In the genomic region with DNA sequence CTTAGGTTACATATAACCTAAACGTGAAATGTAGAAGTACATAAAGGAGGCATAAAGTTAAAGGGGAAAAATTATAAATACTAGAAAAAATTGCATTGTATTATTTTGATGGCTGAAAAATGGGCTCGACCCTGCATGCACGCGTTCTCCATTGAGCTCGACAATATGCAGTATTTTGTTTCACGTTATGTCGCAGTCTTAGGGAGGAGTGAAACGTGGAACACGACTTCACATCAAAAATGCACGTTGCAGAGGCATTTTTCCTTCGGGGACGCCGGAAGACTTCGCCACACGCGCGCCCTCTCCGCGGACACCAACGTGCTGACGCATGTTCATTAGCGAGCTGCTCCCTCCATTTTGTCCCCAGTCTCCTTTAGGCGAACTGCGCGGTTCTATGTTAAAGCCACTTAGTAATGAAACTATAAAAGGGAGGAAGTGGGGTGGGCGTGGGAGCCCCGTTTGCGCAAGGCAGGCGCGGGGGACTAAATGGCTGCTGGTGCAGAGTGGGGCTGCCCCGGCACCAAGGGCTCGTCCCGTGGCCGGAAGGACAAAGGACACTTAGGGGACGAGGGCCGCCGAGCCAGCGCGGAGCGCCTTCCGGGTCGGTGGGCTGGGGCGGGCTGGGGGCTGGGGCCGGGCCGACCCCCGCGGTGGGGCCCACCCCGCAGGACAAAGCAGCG, we compare ENCODE assay signal across 8 cellular contexts. TPM values are rescaled to one million over a fixed set of nuclear protein-coding genes. Genes with fewer than 3 reads are reported as not detected.
A peak's percentile ranks its signal among the peaks of the same experiment; 100 is the strongest.
DNase-seq lines count a peak whose midpoint lies in the region; ATAC-seq lines count a peak whose summit lies in the region.

No MANE protein-coding gene starts in this region.

- 0 out of 22 replicates have a peak, but pooled peaks cover 0 to 1% (median 0%) of the 10 kb centered on the region in 11 experiments for H3K9me3 ChIP-seq in BLaER1 treated with 17β-estradiol and CSF1 and Interleukin-3, amounts not matched to agents 10 nM and 100 nM (replicated peaks in 1 of 11)

- no peak overlapping the region for H2BK15ac ChIP-seq in mesendoderm (replicated peaks; ENCODE audit: low read depth)

- no peaks in the 10 kb centered on the region for H3K27me3 ChIP-seq in BLaER1 treated with 17β-estradiol and CSF1 and Interleukin-3, amounts not matched to agents 10 nM and 100 nM
- H3K27me3 ChIP-seq in mesendoderm (ENCODE audit: insufficient read depth, low read length, poor library complexity): no peaks in the 10 kb centered on the region

- H3K18ac ChIP-seq in mesendoderm (ENCODE audit: low read length): peak overlapping the region; percentile 98

- peak; percentile 68 for ATAC-seq in HG03432 (IDR thresholded peaks at IDR 0.05; ENCODE audit: unreplicated experiment)

- H3K4ac ChIP-seq in mesendoderm (ENCODE audit: low read depth, low read length): peak overlapping the region; percentile 83

- H2BK120ac ChIP-seq in mesendoderm (ENCODE audit: low read depth, low read length): no peak overlapping the region

- peak overlapping the region; percentile 94 for H2BK5ac ChIP-seq in mesendoderm (ENCODE audit: low read length)

- H3K56ac ChIP-seq in mesendoderm (ENCODE audit: low read length): peak overlapping the region; percentile 99

- peak overlapping the region; percentile 63 to 86 (median 76) for H3K4me3 ChIP-seq in BLaER1 treated with 17β-estradiol and CSF1 and Interleukin-3, amounts not matched to agents 10 nM and 100 nM
- peak overlapping the region; percentile 52 for H3K4me3 ChIP-seq in mesendoderm (ENCODE audit: low read length)

- WGBS in mesendoderm (ENCODE audit: extremely low coverage, insufficient coverage, low lambda C conversion rate): no CpG with 5 or more reads among the region's 49 CpGs

- H2AK5ac ChIP-seq in mesendoderm (ENCODE audit: low read length): no peak overlapping the region

- peak overlapping the region; percentile 94 to 100 (median 97) for H3K27ac ChIP-seq in BLaER1 treated with 17β-estradiol and CSF1 and Interleukin-3, amounts not matched to agents 10 nM and 100 nM
- H3K27ac ChIP-seq in mesendoderm (ENCODE audit: low read depth, low read length): peak overlapping the region; percentile 99

- H3K36me3 ChIP-seq in BLaER1 treated with 17β-estradiol and CSF1 and Interleukin-3, amounts not matched to agents 10 nM and 100 nM: peaks cover 7 to 22% (median 14%) of the 10 kb centered on the region in 11 experiments; a peak in 19 of 22 replicates
- no peaks in the 10 kb centered on the region for H3K36me3 ChIP-seq in mesendoderm (ENCODE audit: control insufficient read depth, insufficient read depth, low read length)

- DNase-seq in GM19238 (ENCODE audit: insufficient read length, low spot score) (peak; percentile 66), NCI-H526 treated with DMSO at 0.1 percent for 48 hours (lab: John Stamatoyannopoulos, UW) (peak; percentile 80), dermis microvascular lymphatic vessel endothelial cell (ENCODE audit: low read depth in 2 of 2) (peak; percentile 85 to 91), mesendoderm (no peak)
- DNase-seq in activated CD4-positive, alpha-beta T cell treated with anti-CD3 and anti-CD28 coated beads, Interleukin-2, amount 50 U/mL, for 1 hour: peak; percentile 79
- peak; percentile 85 for DNase-seq in stimulated activated CD8-positive, alpha-beta memory T cell treated with anti-CD3 and anti-CD28 coated beads, Interleukin-15, amount 100 ng/mL, for 48 hours (ENCODE audit: low read depth in 2 of 2)

- peak overlapping the region; percentile 99 for H4K5ac ChIP-seq in mesendoderm (ENCODE audit: low read length)

- H3K23ac ChIP-seq in mesendoderm (ENCODE audit: low read length): no peak overlapping the region

- peak overlapping the region; percentile 72 to 92 (median 81) for H3K4me2 ChIP-seq in BLaER1 treated with 17β-estradiol and CSF1 and Interleukin-3, amounts not matched to agents 10 nM and 100 nM
- H3K4me2 ChIP-seq in mesendoderm (ENCODE audit: low read length): peak overlapping the region; percentile 92

- H4K20me1 ChIP-seq in BLaER1 treated with 17β-estradiol and CSF1 and Interleukin-3, amounts not matched to agents 10 nM and 100 nM: peaks cover 0 to 29% (median 18%) of the 10 kb centered on the region in 11 experiments; a peak in 16 of 22 replicates

- H3K9ac ChIP-seq in BLaER1 treated with 17β-estradiol and CSF1 and Interleukin-3, amounts not matched to agents 10 nM and 100 nM: peak overlapping the region; percentile 92 to 98 (median 97)
- peak overlapping the region; percentile 93 for H3K9ac ChIP-seq in mesendoderm (ENCODE audit: low read length)

- H4K8ac ChIP-seq in mesendoderm (ENCODE audit: low read depth, low read length): no peak overlapping the region

- peaks cover 17% of the 10 kb centered on the region for H3K79me2 ChIP-seq in mesendoderm (ENCODE audit: control insufficient read depth, insufficient read depth, low read length)

- H3K79me1 ChIP-seq in mesendoderm (ENCODE audit: low read length): peaks cover 2% of the 10 kb centered on the region

- peaks cover 42 to 63% (median 53%) of the 10 kb centered on the region in 10 experiments for H3K4me1 ChIP-seq in BLaER1 treated with 17β-estradiol and CSF1 and Interleukin-3, amounts not matched to agents 10 nM and 100 nM
- peaks cover 2% of the 10 kb centered on the region for H3K4me1 ChIP-seq in mesendoderm (ENCODE audit: control insufficient read depth, low read depth, low read length)

RNA-seq across cellular contexts. Expression of gene COX20, which starts 0.7 kb away (rescaled TPM):
- 8.0 and 10.0 TPM in 2 replicates for total RNA-seq in dermis microvascular lymphatic vessel endothelial cell
- polyA plus RNA-seq in mesendoderm (2013, experiment 1 of 2): 62.4 TPM
- polyA plus RNA-seq in mesendoderm (2013, experiment 2 of 2): 64.0 TPM

RNA-seq across cellular contexts. Expression of gene HNRNPU, which starts 29.6 kb away (rescaled TPM):
- total RNA-seq in dermis microvascular lymphatic vessel endothelial cell: 191 and 257 TPM in 2 replicates
- 569 TPM for polyA plus RNA-seq in mesendoderm (2013, experiment 1 of 2)
- 555 TPM for polyA plus RNA-seq in mesendoderm (2013, experiment 2 of 2)
